ENCODE assay signal across 8 cellular contexts in genomic region chr9:4984571-4985375, GRCh38. TPM values are rescaled to one million over a fixed set of nuclear protein-coding genes. Genes with fewer than 3 reads are reported as not detected.
DNase-seq lines count a peak whose midpoint lies in the region; ATAC-seq and TF ChIP-seq lines count a peak whose summit lies in the region.

TSS of gene JAK2 (plus strand) at chr9:4985272. CDS start at chr9:5021988, 36,716 bp downstream.

- peak within 1 kb of the TSS; percentile 87 to 97 (median 93) for H3K9ac ChIP-seq in BLaER1 treated with 17β-estradiol and CSF1 and Interleukin-3, amounts not matched to agents 10 nM and 100 nM

- peak; percentile 89 for TF ChIP-seq POLR2A in GM19193 (IDR thresholded peaks at IDR 0.05; ENCODE audit: extremely low read depth, insufficient read depth, insufficient read length)

- peaks cover 0 to 36% (median 26%) of the 10 kb centered on the region in 11 experiments; a peak in 13 of 22 replicates for H4K20me1 ChIP-seq in BLaER1 treated with 17β-estradiol and CSF1 and Interleukin-3, amounts not matched to agents 10 nM and 100 nM

- peaks cover 28 to 77% (median 45%) of the 10 kb centered on the region in 10 experiments for H3K4me1 ChIP-seq in BLaER1 treated with 17β-estradiol and CSF1 and Interleukin-3, amounts not matched to agents 10 nM and 100 nM
- H3K4me1 ChIP-seq in lower lobe of right lung, result peaks cover 52% of the 10 kb centered on the region

- H3K36me3 ChIP-seq in BLaER1 treated with 17β-estradiol and CSF1 and Interleukin-3, amounts not matched to agents 10 nM and 100 nM, result peaks cover 0 to 24% (median 6%) of the 10 kb centered on the region in 11 experiments; a peak in 8 of 22 replicates
- H3K36me3 ChIP-seq in lower lobe of right lung, result no peaks in the 10 kb centered on the region

- no peaks in the 10 kb centered on the region for H3K27me3 ChIP-seq in BLaER1 treated with 17β-estradiol and CSF1 and Interleukin-3, amounts not matched to agents 10 nM and 100 nM
- H3K27me3 ChIP-seq in lower lobe of right lung (ENCODE audit: low read depth), result no peaks in the 10 kb centered on the region

- H3K4me3 ChIP-seq in BLaER1 treated with 17β-estradiol and CSF1 and Interleukin-3, amounts not matched to agents 10 nM and 100 nM, result peak within 1 kb of the TSS; percentile 70 to 92 (median 80)
- peak within 1 kb of the TSS; percentile 91 for H3K4me3 ChIP-seq in lower lobe of right lung

- peak; percentile 56 for TF ChIP-seq CTCF in lower lobe of right lung (IDR thresholded peaks at IDR 0.05)

- H3K27ac ChIP-seq in BLaER1 treated with 17β-estradiol and CSF1 and Interleukin-3, amounts not matched to agents 10 nM and 100 nM, result peak within 1 kb of the TSS; percentile 86 to 98 (median 94)
- peak within 1 kb of the TSS; percentile 98 for H3K27ac ChIP-seq in lower lobe of right lung

- peak within 1 kb of the TSS; percentile 77 to 96 (median 94) for H3K4me2 ChIP-seq in BLaER1 treated with 17β-estradiol and CSF1 and Interleukin-3, amounts not matched to agents 10 nM and 100 nM

- ATAC-seq in HG03442 (IDR thresholded peaks at IDR 0.05; ENCODE audit: unreplicated experiment) (peak; percentile 67), lower lobe of right lung (peak; percentile 97)

- DNase-seq in NCI-H526 treated with DMSO at 0.1 percent for 48 hours (lab: John Stamatoyannopoulos, UW) (peak; percentile 80), dermis microvascular lymphatic vessel endothelial cell (ENCODE audit: low read depth in 2 of 2) (peak; percentile 87 to 97), lower lobe of right lung (peak; percentile 95)
- peak; percentile 69 to 76 for DNase-seq in activated CD4-positive, alpha-beta T cell treated with anti-CD3 and anti-CD28 coated beads, Interleukin-2, amount 50 U/mL, for 4 hours
- peak; percentile 59 to 83 (median 67) for DNase-seq in stimulated activated CD4-positive, alpha-beta T cell treated with anti-CD3 and anti-CD28 coated beads, TNF-alpha, amount 100 ng/mL, for 24 hours (ENCODE audit: low read depth in 3 of 3)

- H3K9me3 ChIP-seq in BLaER1 treated with 17β-estradiol and CSF1 and Interleukin-3, amounts not matched to agents 10 nM and 100 nM (replicated peaks in 1 of 11), result no peaks in the 10 kb centered on the region
- H3K9me3 ChIP-seq in lower lobe of right lung, result no peaks in the 10 kb centered on the region

- intact Hi-C loops in lower lobe of right lung (cut with DNase I), result loop anchor here (5.0 kb wide), 1 partner anchor 222 kb away; no protein-coding TSS in a partner anchor

RNA-seq across cellular contexts. Expression of gene JAK2, which starts in this region (rescaled TPM):
- total RNA-seq in dermis microvascular lymphatic vessel endothelial cell (3.9 and 5.6 TPM in 2 replicates), lower lobe of right lung (32.8 TPM)

Comparison
In these comparisons a context has a peak if more than half of its experiments do, and no peak if none do; other contexts are left out.
1. Peak in every context shown above with its lines: DNase-seq, ATAC-seq, H3K4me3 ChIP-seq and H3K27ac ChIP-seq.